1 cellular context compared by ENCODE assay signal in genomic region chr5:178130576-178131445, GRCh38.
A peak's percentile ranks its signal among the peaks of the same experiment; 100 is the strongest.
TF ChIP-seq lines count a peak whose summit lies in the region.

RMND5B (plus strand) TSS chr5:178131014; CDS start chr5:178138120, 7,106 bp downstream.

TF ChIP-seq in HepG2, 621 proteins besides CTCF, POLR2A, EP300 and RAD21 (continued from another document and continues in another):
- TF ChIP-seq PBX3 (CRISPR knock-in tag; IDR thresholded peaks at IDR 0.05; ENCODE audit: borderline replicate concordance) (0 out of 2 replicates have a peak, but pooled peaks have one; percentile 22), ZNF143 (CRISPR knock-in tag; IDR thresholded peaks at IDR 0.05) (no peak), ZFP82 (CRISPR knock-in tag; IDR thresholded peaks at IDR 0.05; ENCODE audit: borderline replicate concordance) (peak; percentile 97), ZNF24 (IDR thresholded peaks at IDR 0.05) (no peak), ZFY (CRISPR knock-in tag; IDR thresholded peaks at IDR 0.05) (peak; percentile 87), SALL1 (CRISPR knock-in tag; IDR thresholded peaks at IDR 0.05) (peak; percentile 57; the same call in 1 of the 2 replicates), RXRA (CRISPR knock-in tag; IDR thresholded peaks at IDR 0.05) (no peak), NR2C2 (CRISPR knock-in tag; IDR thresholded peaks at IDR 0.05; ENCODE audit: borderline replicate concordance) (peak; percentile 83), NRL (CRISPR knock-in tag; IDR thresholded peaks at IDR 0.05; ENCODE audit: borderline replicate concordance) (no peak; the same call in 1 of the 2 replicates), ZSCAN25 (CRISPR knock-in tag; IDR thresholded peaks at IDR 0.05) (0 out of 2 replicates have a peak, but pooled peaks have one; percentile 40), SMARCE1 (IDR thresholded peaks at IDR 0.05; ENCODE audit: borderline replicate concordance) (no peak), ZNF670 (CRISPR knock-in tag; IDR thresholded peaks at IDR 0.05; ENCODE audit: borderline replicate concordance) (peak; percentile 80; the same call in 1 of the 2 replicates), ZNF121 (CRISPR knock-in tag; IDR thresholded peaks at IDR 0.05) (no peak), HOXA9 (CRISPR knock-in tag; IDR thresholded peaks at IDR 0.05; ENCODE audit: borderline replicate concordance) (0 out of 2 replicates have a peak, but pooled peaks have one; percentile 38), ATF7-NPFF (CRISPR knock-in tag; IDR thresholded peaks at IDR 0.05; ENCODE audit: low read depth) (peak; percentile 77; the same call in 1 of the 2 replicates), ZNF703 (CRISPR knock-in tag; IDR thresholded peaks at IDR 0.05; ENCODE audit: borderline replicate concordance) (no peak), POLR2AphosphoS5 (IDR thresholded peaks at IDR 0.05; ENCODE audit: low read depth, low read length) (peak; percentile 51; the same call in 1 of the 2 replicates), ZNF329 (CRISPR knock-in tag; IDR thresholded peaks at IDR 0.05; ENCODE audit: low read depth) (peak; percentile 79; the same call in 1 of the 2 replicates), HES4 (CRISPR knock-in tag; IDR thresholded peaks at IDR 0.05; ENCODE audit: borderline replicate concordance) (peak; percentile 80; the same call in 1 of the 2 replicates), GMEB1 (CRISPR knock-in tag; IDR thresholded peaks at IDR 0.05; ENCODE audit: borderline replicate concordance) (peak; percentile 78), PAWR (CRISPR knock-in tag; IDR thresholded peaks at IDR 0.05; ENCODE audit: borderline replicate concordance) (no peak), KAT8 (CRISPR knock-in tag; IDR thresholded peaks at IDR 0.05) (peak; percentile 53; the same call in 1 of the 2 replicates), TBL1XR1 (IDR thresholded peaks at IDR 0.05; ENCODE audit: borderline replicate concordance, low read length, partially characterized antibody) (no peak), SP4 (CRISPR knock-in tag; IDR thresholded peaks at IDR 0.05) (no peak), KAT2B (IDR thresholded peaks at IDR 0.05; ENCODE audit: borderline replicate concordance, low read depth, low read length) (no peak), TCF12 (IDR thresholded peaks at IDR 0.05) (no peak), TCF12 (CRISPR knock-in tag; IDR thresholded peaks at IDR 0.05) (peak; percentile 70; the same call in 1 of the 2 replicates), MXI1 (IDR thresholded peaks at IDR 0.05; ENCODE audit: borderline replicate concordance, low read depth, low read length) (peak; percentile 75; the same call in 1 of the 3 replicates), ZNF230 (CRISPR knock-in tag; IDR thresholded peaks at IDR 0.05) (0 out of 2 replicates have a peak, but pooled peaks have one; percentile 48), ZIK1 (CRISPR knock-in tag; IDR thresholded peaks at IDR 0.05; ENCODE audit: borderline replicate concordance, low read depth) (no peak), ZNF44 (CRISPR knock-in tag; IDR thresholded peaks at IDR 0.05) (peak; percentile 52; the same call in 1 of the 2 replicates), ZNF720 (CRISPR knock-in tag; IDR thresholded peaks at IDR 0.05) (no peak), NCOA2 (CRISPR knock-in tag; IDR thresholded peaks at IDR 0.05) (no peak), NONO (IDR thresholded peaks at IDR 0.05) (no peak), NONO (CRISPR knock-in tag; conservative IDR thresholded peaks at IDR 0.05) (peak; percentile 74; the same call in 1 of the 2 replicates), GPN1 (CRISPR knock-in tag; IDR thresholded peaks at IDR 0.05; ENCODE audit: borderline replicate concordance) (no peak), MEF2D (CRISPR knock-in tag; IDR thresholded peaks at IDR 0.05) (no peak)
- TF ChIP-seq, protein P1, sequence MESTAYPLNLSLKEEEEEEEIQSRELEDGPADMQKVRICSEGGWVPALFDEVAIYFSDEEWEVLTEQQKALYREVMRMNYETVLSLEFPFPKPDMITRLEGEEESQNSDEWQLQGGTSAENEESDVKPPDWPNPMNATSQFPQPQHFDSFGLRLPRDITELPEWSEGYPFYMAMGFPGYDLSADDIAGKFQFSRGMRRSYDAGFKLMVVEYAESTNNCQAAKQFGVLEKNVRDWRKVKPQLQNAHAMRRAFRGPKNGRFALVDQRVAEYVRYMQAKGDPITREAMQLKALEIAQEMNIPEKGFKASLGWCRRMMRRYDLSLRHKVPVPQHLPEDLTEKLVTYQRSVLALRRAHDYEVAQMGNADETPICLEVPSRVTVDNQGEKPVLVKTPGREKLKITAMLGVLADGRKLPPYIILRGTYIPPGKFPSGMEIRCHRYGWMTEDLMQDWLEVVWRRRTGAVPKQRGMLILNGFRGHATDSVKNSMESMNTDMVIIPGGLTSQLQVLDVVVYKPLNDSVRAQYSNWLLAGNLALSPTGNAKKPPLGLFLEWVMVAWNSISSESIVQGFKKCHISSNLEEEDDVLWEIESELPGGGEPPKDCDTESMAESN (CRISPR knock-in tag; conservative IDR thresholded peaks at IDR 0.05), result no peak; the same call in 1 of the 2 replicates
- TF ChIP-seq, protein P2, sequence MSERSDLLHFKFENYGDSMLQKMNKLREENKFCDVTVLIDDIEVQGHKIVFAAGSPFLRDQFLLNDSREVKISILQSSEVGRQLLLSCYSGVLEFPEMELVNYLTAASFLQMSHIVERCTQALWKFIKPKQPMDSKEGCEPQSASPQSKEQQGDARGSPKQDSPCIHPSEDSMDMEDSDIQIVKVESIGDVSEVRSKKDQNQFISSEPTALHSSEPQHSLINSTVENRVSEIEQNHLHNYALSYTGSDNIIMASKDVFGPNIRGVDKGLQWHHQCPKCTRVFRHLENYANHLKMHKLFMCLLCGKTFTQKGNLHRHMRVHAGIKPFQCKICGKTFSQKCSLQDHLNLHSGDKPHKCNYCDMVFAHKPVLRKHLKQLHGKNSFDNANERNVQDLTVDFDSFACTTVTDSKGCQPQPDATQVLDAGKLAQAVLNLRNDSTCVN (CRISPR knock-in tag; IDR thresholded peaks at IDR 0.05; ENCODE audit: borderline replicate concordance), result no peak
- TF ChIP-seq, protein P3, sequence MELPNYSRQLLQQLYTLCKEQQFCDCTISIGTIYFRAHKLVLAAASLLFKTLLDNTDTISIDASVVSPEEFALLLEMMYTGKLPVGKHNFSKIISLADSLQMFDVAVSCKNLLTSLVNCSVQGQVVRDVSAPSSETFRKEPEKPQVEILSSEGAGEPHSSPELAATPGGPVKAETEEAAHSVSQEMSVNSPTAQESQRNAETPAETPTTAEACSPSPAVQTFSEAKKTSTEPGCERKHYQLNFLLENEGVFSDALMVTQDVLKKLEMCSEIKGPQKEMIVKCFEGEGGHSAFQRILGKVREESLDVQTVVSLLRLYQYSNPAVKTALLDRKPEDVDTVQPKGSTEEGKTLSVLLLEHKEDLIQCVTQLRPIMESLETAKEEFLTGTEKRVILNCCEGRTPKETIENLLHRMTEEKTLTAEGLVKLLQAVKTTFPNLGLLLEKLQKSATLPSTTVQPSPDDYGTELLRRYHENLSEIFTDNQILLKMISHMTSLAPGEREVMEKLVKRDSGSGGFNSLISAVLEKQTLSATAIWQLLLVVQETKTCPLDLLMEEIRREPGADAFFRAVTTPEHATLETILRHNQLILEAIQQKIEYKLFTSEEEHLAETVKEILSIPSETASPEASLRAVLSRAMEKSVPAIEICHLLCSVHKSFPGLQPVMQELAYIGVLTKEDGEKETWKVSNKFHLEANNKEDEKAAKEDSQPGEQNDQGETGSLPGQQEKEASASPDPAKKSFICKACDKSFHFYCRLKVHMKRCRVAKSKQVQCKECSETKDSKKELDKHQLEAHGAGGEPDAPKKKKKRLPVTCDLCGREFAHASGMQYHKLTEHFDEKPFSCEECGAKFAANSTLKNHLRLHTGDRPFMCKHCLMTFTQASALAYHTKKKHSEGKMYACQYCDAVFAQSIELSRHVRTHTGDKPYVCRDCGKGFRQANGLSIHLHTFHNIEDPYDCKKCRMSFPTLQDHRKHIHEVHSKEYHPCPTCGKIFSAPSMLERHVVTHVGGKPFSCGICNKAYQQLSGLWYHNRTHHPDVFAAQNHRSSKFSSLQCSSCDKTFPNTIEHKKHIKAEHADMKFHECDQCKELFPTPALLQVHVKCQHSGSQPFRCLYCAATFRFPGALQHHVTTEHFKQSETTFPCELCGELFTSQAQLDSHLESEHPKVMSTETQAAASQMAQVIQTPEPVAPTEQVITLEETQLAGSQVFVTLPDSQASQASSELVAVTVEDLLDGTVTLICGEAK (IDR thresholded peaks at IDR 0.05), result no peak
- TF ChIP-seq, protein P3 (CRISPR knock-in tag; IDR thresholded peaks at IDR 0.05), result peak; percentile 39; the same call in 1 of the 2 replicates
- TF ChIP-seq, protein P4, sequence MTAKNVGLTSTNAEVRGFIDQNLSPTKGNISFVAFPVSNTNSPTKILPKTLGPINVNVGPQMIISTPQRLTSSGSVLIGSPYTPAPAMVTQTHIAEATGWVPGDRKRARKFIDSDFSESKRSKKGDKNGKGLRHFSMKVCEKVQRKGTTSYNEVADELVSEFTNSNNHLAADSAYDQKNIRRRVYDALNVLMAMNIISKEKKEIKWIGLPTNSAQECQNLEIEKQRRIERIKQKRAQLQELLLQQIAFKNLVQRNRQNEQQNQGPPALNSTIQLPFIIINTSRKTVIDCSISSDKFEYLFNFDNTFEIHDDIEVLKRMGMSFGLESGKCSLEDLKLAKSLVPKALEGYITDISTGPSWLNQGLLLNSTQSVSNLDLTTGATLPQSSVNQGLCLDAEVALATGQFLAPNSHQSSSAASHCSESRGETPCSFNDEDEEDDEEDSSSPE (CRISPR knock-in tag; IDR thresholded peaks at IDR 0.05), result peak; percentile 88
- TF ChIP-seq, protein P5, sequence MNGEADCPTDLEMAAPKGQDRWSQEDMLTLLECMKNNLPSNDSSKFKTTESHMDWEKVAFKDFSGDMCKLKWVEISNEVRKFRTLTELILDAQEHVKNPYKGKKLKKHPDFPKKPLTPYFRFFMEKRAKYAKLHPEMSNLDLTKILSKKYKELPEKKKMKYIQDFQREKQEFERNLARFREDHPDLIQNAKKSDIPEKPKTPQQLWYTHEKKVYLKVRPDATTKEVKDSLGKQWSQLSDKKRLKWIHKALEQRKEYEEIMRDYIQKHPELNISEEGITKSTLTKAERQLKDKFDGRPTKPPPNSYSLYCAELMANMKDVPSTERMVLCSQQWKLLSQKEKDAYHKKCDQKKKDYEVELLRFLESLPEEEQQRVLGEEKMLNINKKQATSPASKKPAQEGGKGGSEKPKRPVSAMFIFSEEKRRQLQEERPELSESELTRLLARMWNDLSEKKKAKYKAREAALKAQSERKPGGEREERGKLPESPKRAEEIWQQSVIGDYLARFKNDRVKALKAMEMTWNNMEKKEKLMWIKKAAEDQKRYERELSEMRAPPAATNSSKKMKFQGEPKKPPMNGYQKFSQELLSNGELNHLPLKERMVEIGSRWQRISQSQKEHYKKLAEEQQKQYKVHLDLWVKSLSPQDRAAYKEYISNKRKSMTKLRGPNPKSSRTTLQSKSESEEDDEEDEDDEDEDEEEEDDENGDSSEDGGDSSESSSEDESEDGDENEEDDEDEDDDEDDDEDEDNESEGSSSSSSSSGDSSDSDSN (CRISPR knock-in tag; IDR thresholded peaks at IDR 0.05), result peak; percentile 85; the same call in 1 of the 2 replicates
- TF ChIP-seq, protein P6, sequence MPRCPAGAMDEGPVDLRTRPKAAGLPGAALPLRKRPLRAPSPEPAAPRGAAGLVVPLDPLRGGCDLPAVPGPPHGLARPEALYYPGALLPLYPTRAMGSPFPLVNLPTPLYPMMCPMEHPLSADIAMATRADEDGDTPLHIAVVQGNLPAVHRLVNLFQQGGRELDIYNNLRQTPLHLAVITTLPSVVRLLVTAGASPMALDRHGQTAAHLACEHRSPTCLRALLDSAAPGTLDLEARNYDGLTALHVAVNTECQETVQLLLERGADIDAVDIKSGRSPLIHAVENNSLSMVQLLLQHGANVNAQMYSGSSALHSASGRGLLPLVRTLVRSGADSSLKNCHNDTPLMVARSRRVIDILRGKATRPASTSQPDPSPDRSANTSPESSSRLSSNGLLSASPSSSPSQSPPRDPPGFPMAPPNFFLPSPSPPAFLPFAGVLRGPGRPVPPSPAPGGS (CRISPR knock-in tag; IDR thresholded peaks at IDR 0.05), result peak; percentile 22; the same call in 1 of the 2 replicates
